Comparison of ENCODE assay signal across 9 cellular contexts in the genomic region with DNA sequence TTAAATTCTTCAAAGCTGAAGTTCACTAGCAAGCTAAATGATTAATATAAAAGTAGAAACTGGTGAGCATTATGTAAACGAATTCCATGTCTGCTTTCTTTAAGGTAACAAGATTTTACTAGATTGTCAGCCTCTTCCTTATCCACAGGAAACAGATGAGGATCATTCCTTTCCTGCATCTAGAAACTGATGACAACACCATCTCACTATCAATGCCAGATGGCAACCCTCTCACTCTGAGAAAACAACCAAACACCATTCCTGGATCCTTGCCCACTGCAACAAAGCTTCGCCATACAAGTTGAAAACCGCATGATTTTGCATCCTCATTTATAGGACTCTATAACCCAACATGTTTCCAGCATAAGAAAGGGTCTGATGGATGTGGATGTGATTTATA.
DNase-seq lines count a peak whose midpoint lies in the region; ATAC-seq and TF ChIP-seq lines count a peak whose summit lies in the region.
"Had no signal": no experiment of that assay in that cellular context is flagged by ENCODE, and none has a peak within 500 bp of the region (broad histone marks: within the 10 kb centered on the region; RNA-seq: fewer than 3 reads in every experiment).

No MANE protein-coding gene starts in this region.

- no peak overlapping the region for H3K4me3 Mint-ChIP-seq in nephron
- H3K4me3 Mint-ChIP-seq: activated naive CD4-positive, alpha-beta T cell treated with anti-CD3 and anti-CD28 coated beads, Interleukin-2, amount 50 U/mL, for 24 hours had no signal

- no peak for ATAC-seq in GM19467 (IDR thresholded peaks at IDR 0.05; ENCODE audit: unreplicated experiment)

- no peak overlapping the region for H3K4me3 ChIP-seq in cardiac fibroblast (replicated peaks in 1 of 2; ENCODE audit: low read depth in 2 of 2, low read length in 2 of 2)

- H3K4me1 Mint-ChIP-seq in nephron = peaks cover 54% of the 10 kb centered on the region
- H3K4me1 Mint-ChIP-seq: activated naive CD4-positive, alpha-beta T cell treated with anti-CD3 and anti-CD28 coated beads, Interleukin-2, amount 50 U/mL, for 24 hours had no signal

- DNase-seq in GF-D8 (lab: John Stamatoyannopoulos, UW) (peak; percentile 32), NCI-H2171 (lab: John Stamatoyannopoulos, UW) (peak; percentile 93), cardiac fibroblast (ENCODE audit: low read depth in 2 of 2) (peak; percentile 37 to 70), SW 1271 (lab: John Stamatoyannopoulos, UW) (no peak), activated gamma-delta T cell (lab: John Stamatoyannopoulos, UW) (no peak)
- DNase-seq in activated effector memory CD4-positive, alpha-beta T cell treated with anti-CD3 and anti-CD28 coated beads, Interleukin-2, amount 50 U/mL, for 16 hours = no peak

- H3K27ac Mint-ChIP-seq in nephron = peak overlapping the region; percentile 79 to 95 (median 82)
- H3K27ac Mint-ChIP-seq: activated naive CD4-positive, alpha-beta T cell treated with anti-CD3 and anti-CD28 coated beads, Interleukin-2, amount 50 U/mL, for 24 hours had no signal

- peaks cover 42% of the 10 kb centered on the region for H3K36me3 Mint-ChIP-seq in nephron (ENCODE audit: low read depth)
- H3K36me3 Mint-ChIP-seq: activated naive CD4-positive, alpha-beta T cell treated with anti-CD3 and anti-CD28 coated beads, Interleukin-2, amount 50 U/mL, for 24 hours had no signal

- no peaks in the 10 kb centered on the region for H3K27me3 Mint-ChIP-seq in nephron (ENCODE audit: low read depth)
- H3K27me3 Mint-ChIP-seq: activated naive CD4-positive, alpha-beta T cell treated with anti-CD3 and anti-CD28 coated beads, Interleukin-2, amount 50 U/mL, for 24 hours had no signal

- TF ChIP-seq CTCF in cardiac fibroblast (IDR thresholded peaks at IDR 0.05; ENCODE audit: low read depth, low read length) (no peak), nephron (IDR thresholded peaks at IDR 0.05; ENCODE audit: unreplicated experiment in 3 of 3) (no peak)

- H3K9me3 Mint-ChIP-seq in nephron = no peaks in the 10 kb centered on the region
- H3K9me3 Mint-ChIP-seq: activated naive CD4-positive, alpha-beta T cell treated with anti-CD3 and anti-CD28 coated beads, Interleukin-2, amount 50 U/mL, for 24 hours had no signal

Comparison
In these comparisons a context has a peak if more than half of its experiments do, and no peak if none do; other contexts are left out.
1. DNase-seq: peak in GF-D8 (single experiment), NCI-H2171 (single experiment) and cardiac fibroblast (2 of 2); none in SW 1271 (0 of 2), activated gamma-delta T cell (single experiment) and activated effector memory CD4-positive, alpha-beta T cell treated with anti-CD3 and anti-CD28 coated beads, Interleukin-2, amount 50 U/mL, for 16 hours (single experiment).